ENCODE assay signal across 7 cellular contexts in the genomic region with DNA sequence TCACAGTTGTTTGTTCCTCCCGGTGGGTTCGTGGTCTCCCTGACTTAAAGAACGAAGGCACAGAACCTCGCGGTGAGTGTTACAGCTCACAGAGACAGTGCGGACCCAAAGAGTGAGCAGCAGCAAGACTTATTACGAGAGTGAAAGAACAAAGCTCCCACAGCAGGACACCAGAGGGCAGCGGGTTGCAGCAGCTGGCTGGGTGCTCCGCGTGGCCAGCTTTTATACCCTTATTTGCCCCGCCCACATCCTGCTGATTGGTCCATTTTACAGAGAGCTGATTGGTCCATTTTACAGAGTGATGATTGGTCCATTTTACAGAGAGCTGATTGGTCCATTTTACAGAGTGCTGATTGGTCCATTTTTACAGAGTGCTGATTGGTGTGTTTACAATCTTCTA. TPM values are rescaled to one million over a fixed set of nuclear protein-coding genes. Genes with fewer than 3 reads are reported as not detected.
DNase-seq lines count a peak whose midpoint lies in the region; ATAC-seq, FAIRE-seq and TF ChIP-seq lines count a peak whose summit lies in the region.
"Not testable (repeated sequence)": the region's sequence is repeated elsewhere in the genome, so short reads cannot be mapped to it uniquely, and the experiment has no call there.

No MANE protein-coding gene starts in this region.

- not testable (repeated sequence) for H4K91ac ChIP-seq in IMR-90 (ENCODE audit: insufficient read depth, low read depth, low read length)

- H4K5ac ChIP-seq in IMR-90 (ENCODE audit: low read depth, low read length) = not testable (repeated sequence)

- not testable (repeated sequence) for H3K27me3 Mint-ChIP-seq in WTC11 (ENCODE audit: low read depth); activated CD4-positive, alpha-beta memory T cell treated with anti-CD3 and anti-CD28 coated beads, Interleukin-2, amount 10 ng/mL, durations not matched to agents 7 days and 5 days; activated naive CD8-positive, alpha-beta T cell treated with anti-CD3 and anti-CD28 coated beads for 36 hours

- H2AK9ac ChIP-seq in IMR-90 (replicated peaks; ENCODE audit: low read depth, low read length, poor library complexity) = not testable (repeated sequence)

- H3K36me3 Mint-ChIP-seq in WTC11 = peaks cover 10% of the 10 kb centered on the region
- H3K36me3 Mint-ChIP-seq in activated CD4-positive, alpha-beta memory T cell treated with anti-CD3 and anti-CD28 coated beads, Interleukin-2, amount 10 ng/mL, durations not matched to agents 7 days and 5 days (ENCODE audit: low read depth); activated naive CD8-positive, alpha-beta T cell treated with anti-CD3 and anti-CD28 coated beads for 36 hours: not testable (repeated sequence)

- H3K27ac Mint-ChIP-seq in WTC11; activated CD4-positive, alpha-beta memory T cell treated with anti-CD3 and anti-CD28 coated beads, Interleukin-2, amount 10 ng/mL, durations not matched to agents 7 days and 5 days; activated naive CD8-positive, alpha-beta T cell treated with anti-CD3 and anti-CD28 coated beads for 36 hours: not testable (repeated sequence)

- not testable (repeated sequence) for H2AK5ac ChIP-seq in IMR-90 (ENCODE audit: low read depth, low read length)

- H2AFZ ChIP-seq in IMR-90 (replicated peaks; ENCODE audit: low read length, poor library complexity) = peak overlapping the region; percentile 27
- H2AFZ ChIP-seq in HepG2 (ENCODE audit: low read length) = not testable (repeated sequence)

- H3K4me1 Mint-ChIP-seq in WTC11 = peaks cover 16% of the 10 kb centered on the region
- not testable (repeated sequence) for H3K4me1 Mint-ChIP-seq in activated CD4-positive, alpha-beta memory T cell treated with anti-CD3 and anti-CD28 coated beads, Interleukin-2, amount 10 ng/mL, durations not matched to agents 7 days and 5 days; activated naive CD8-positive, alpha-beta T cell treated with anti-CD3 and anti-CD28 coated beads for 36 hours

- TF ChIP-seq POLR2A in IMR-90 (IDR thresholded peaks at IDR 0.05; ENCODE audit: low read depth, low read length); HepG2 (IDR thresholded peaks at IDR 0.05; ENCODE audit: insufficient read depth in 1 of 2, low read depth in 2 of 2, low read length in 2 of 2): not testable (repeated sequence)

- WGBS in IMR-90 (ENCODE audit: extremely low coverage in 2 of 2, insufficient read length in 1 of 2), 2 experiments = no CpG with 5 or more reads among the region's 11 CpGs
- WGBS in HepG2 (ENCODE audit: low lambda C conversion rate) = 79% methylated on average over 11 of the region's 11 CpGs

- not testable (repeated sequence) for H3K79me2 ChIP-seq in HepG2 (ENCODE audit: insufficient read depth, low read length)

- H3K56ac ChIP-seq in IMR-90 (ENCODE audit: extremely low read depth, insufficient read depth, low read length) = not testable (repeated sequence)

- H3K18ac ChIP-seq in IMR-90 (ENCODE audit: low read depth, low read length) = not testable (repeated sequence)

- not testable (repeated sequence) for H2BK15ac ChIP-seq in IMR-90 (ENCODE audit: low read depth, low read length)

- H3K27me3 ChIP-seq in IMR-90 (ENCODE audit: control insufficient read depth, insufficient read depth, low read length); HepG2 (ENCODE audit: control insufficient read depth in 1 of 2, insufficient read depth in 2 of 2, low read length in 2 of 2): not testable (repeated sequence)

- not testable (repeated sequence) for H3K4ac ChIP-seq in IMR-90 (ENCODE audit: low read depth, low read length)

- not testable (repeated sequence) for H3K36me3 ChIP-seq in IMR-90 (ENCODE audit: control insufficient read depth, insufficient read depth, low read length); HepG2 (replicated peaks in 1 of 2; ENCODE audit: control insufficient read depth in 1 of 2, insufficient read depth in 2 of 2, low read length in 2 of 2)

- not testable (repeated sequence) for H4K8ac ChIP-seq in IMR-90 (ENCODE audit: low read depth in 2 of 2, low read length in 2 of 2)

- dilution Hi-C loops in IMR-90 (cut with HindIII; ENCODE audit: low sequenced_read_pairs, unreplicated experiment) = not testable (repeated sequence)

- H3K27ac ChIP-seq in IMR-90 (ENCODE audit: insufficient read depth, low read length); HepG2 (ENCODE audit: extremely low read length, insufficient read depth, low read length): not testable (repeated sequence)

- not testable (repeated sequence) for TF ChIP-seq CTCF in IMR-90 (conservative IDR thresholded peaks at IDR 0.05; ENCODE audit: low read depth, low read length); WTC11 (IDR thresholded peaks at IDR 0.05)
- peak; percentile 33 for TF ChIP-seq CTCF in HepG2 (CRISPR knock-in tag; IDR thresholded peaks at IDR 0.05)

- in situ Hi-C loops in IMR-90 (cut with MboI; ENCODE audit: low sequenced_read_pairs) = not testable (repeated sequence)
- in situ Hi-C loops in HepG2 (cut with HindIII; ENCODE audit: extremely low pct_ligation_motif_present, low pct_unique_long_range_greater_than_20kb) = loop anchor here (5.0 kb wide), 1 partner anchor 110 kb away; no protein-coding TSS in a partner anchor

- H3K9me1 ChIP-seq in IMR-90 (ENCODE audit: insufficient read depth, low read length) = not testable (repeated sequence)

- H3K9ac ChIP-seq in IMR-90 (ENCODE audit: low read depth, low read length); HepG2 (ENCODE audit: insufficient read depth, low read depth, low read length): not testable (repeated sequence)

- FAIRE-seq in HepG2 (lab: Jason Lieb, UNC) = not testable (repeated sequence)

- not testable (repeated sequence) for H3K9me3 ChIP-seq in IMR-90 (ENCODE audit: control insufficient read depth, insufficient read depth, low read length); HepG2 (ENCODE audit: low read length)

- peaks cover 20% of the 10 kb centered on the region for H3K9me3 Mint-ChIP-seq in WTC11
- H3K9me3 Mint-ChIP-seq in activated CD4-positive, alpha-beta memory T cell treated with anti-CD3 and anti-CD28 coated beads, Interleukin-2, amount 10 ng/mL, durations not matched to agents 7 days and 5 days; activated naive CD8-positive, alpha-beta T cell treated with anti-CD3 and anti-CD28 coated beads for 36 hours: not testable (repeated sequence)

- not testable (repeated sequence) for H3K4me2 ChIP-seq in IMR-90 (ENCODE audit: low read depth, low read length); HepG2 (ENCODE audit: low read depth, low read length)

- H4K20me1 ChIP-seq in IMR-90 (ENCODE audit: insufficient read depth, low read length); HepG2 (ENCODE audit: insufficient read depth, low read length): not testable (repeated sequence)

- H2BK120ac ChIP-seq in IMR-90 (ENCODE audit: low read depth, low read length) = not testable (repeated sequence)

- TF ChIP-seq EP300 in HepG2 (IDR thresholded peaks at IDR 0.05; ENCODE audit: low read depth in 2 of 2, low read length in 2 of 2); HepG2 (CRISPR knock-in tag; IDR thresholded peaks at IDR 0.05; ENCODE audit: borderline replicate concordance): not testable (repeated sequence)

- BruUV-seq in IMR-90 (replicated peaks; lab: Mats Ljungman, UMichigan); HepG2 (replicated peaks; lab: Mats Ljungman, UMichigan): not testable (repeated sequence)

- H3K4me1 ChIP-seq in IMR-90 (ENCODE audit: control insufficient read depth, insufficient read depth, low read length) = not testable (repeated sequence)
- H3K4me1 ChIP-seq in HepG2 (ENCODE audit: insufficient read depth, low read length) = peaks cover 16% of the 10 kb centered on the region

- intact Hi-C loops in IMR-90 (cut with micrococcal nuclease); HepG2 (cut with micrococcal nuclease; ENCODE audit: unreplicated experiment): not testable (repeated sequence)

- CTCF ChIA-PET in IMR-90 (lab: Yijun Ruan, JAX); HepG2 (lab: Yijun Ruan, JAX; ENCODE audit: low intra/inter-chr PET ratio, low total read pairs): not testable (repeated sequence)
- CTCF ChIA-PET in WTC11 (lab: Charles Lee) = interaction anchor here (0.8 to 1.4 kb wide), 2 partner anchors 21 to 110 kb away, joined by 3 to 4 read pairs; no protein-coding TSS in a partner anchor
- CTCF ChIA-PET in activated CD4-positive, alpha-beta memory T cell treated with anti-CD3 and anti-CD28 coated beads, Interleukin-2, amount 10 ng/mL, durations not matched to agents 7 days and 5 days (lab: Charles Lee) = interaction anchor here (1.1 kb wide), 1 partner anchor 21 kb away, joined by 3 read pairs; no protein-coding TSS in a partner anchor

- not testable (repeated sequence) for H3K79me1 ChIP-seq in IMR-90 (ENCODE audit: low read depth in 1 of 2, low read length in 2 of 2)

- POLR2A ChIA-PET in IMR-90 (lab: Charles Lee; ENCODE audit: unreplicated experiment) = not testable (repeated sequence)
- POLR2A ChIA-PET in WTC11 (lab: Charles Lee) = interaction anchor here (1.0 to 1.4 kb wide), 2 partner anchors 82 to 123 kb away, joined by 3 to 4 read pairs; no protein-coding TSS in a partner anchor
- POLR2A ChIA-PET in activated CD4-positive, alpha-beta memory T cell treated with anti-CD3 and anti-CD28 coated beads, Interleukin-2, amount 10 ng/mL, durations not matched to agents 7 days and 5 days (lab: Charles Lee) = interaction anchor here (0.9 kb wide), 1 partner anchor 124 kb away, joined by 3 read pairs; no protein-coding TSS in a partner anchor
- POLR2A ChIA-PET in HepG2 (lab: Yijun Ruan, JAX) = interaction anchor here (1.2 kb wide), 1 partner anchor 82 kb away, joined by 5 read pairs; no protein-coding TSS in a partner anchor

- not testable (repeated sequence) for H3K14ac ChIP-seq in IMR-90 (replicated peaks; ENCODE audit: low read depth, low read length)

- not testable (repeated sequence) for H2BK5ac ChIP-seq in IMR-90 (ENCODE audit: low read depth, low read length, poor library complexity, severe bottlenecking)

- DNase-seq in A172 (ENCODE audit: low spot score) (peak; percentile 42), NCI-H82 (lab: John Stamatoyannopoulos, UW) (peak; percentile 17), HepG2 (ENCODE audit: low spot score) (peak; percentile 23)
- DNase-seq in IMR-90; WTC11 (ENCODE audit: low spot score): not testable (repeated sequence)
- DNase-seq in activated CD4-positive, alpha-beta memory T cell treated with anti-CD3 and anti-CD28 coated beads, Interleukin-2, amount 10 ng/mL, durations not matched to agents 7 days and 5 days = peak; percentile 62
- peak; percentile 22 for DNase-seq in activated naive CD8-positive, alpha-beta T cell treated with anti-CD3 and anti-CD28 coated beads for 36 hours

- ATAC-seq in IMR-90 (ENCODE audit: low read depth); WTC11; HepG2: not testable (repeated sequence)

- H3K4me3 ChIP-seq in IMR-90 (ENCODE audit: insufficient read depth, low read depth, low read length); HepG2 (replicated peaks in 1 of 3; ENCODE audit: insufficient read depth in 1 of 3, low read depth in 2 of 3, low read length in 3 of 3): not testable (repeated sequence)

- H3K4me3 Mint-ChIP-seq in WTC11; activated CD4-positive, alpha-beta memory T cell treated with anti-CD3 and anti-CD28 coated beads, Interleukin-2, amount 10 ng/mL, durations not matched to agents 7 days and 5 days; activated naive CD8-positive, alpha-beta T cell treated with anti-CD3 and anti-CD28 coated beads for 36 hours: not testable (repeated sequence)

- not testable (repeated sequence) for TF ChIP-seq RAD21 in IMR-90 (IDR thresholded peaks at IDR 0.05; ENCODE audit: low read length); HepG2 (CRISPR knock-in tag; IDR thresholded peaks at IDR 0.05)

- H2BK20ac ChIP-seq in IMR-90 (ENCODE audit: low read depth, low read length) = not testable (repeated sequence)

- not testable (repeated sequence) for H3K23ac ChIP-seq in IMR-90 (ENCODE audit: low read depth, low read length)

RNA-seq across cellular contexts. Expression of gene BCL9, which starts 23.6 kb away (rescaled TPM):
- total RNA-seq in A172 (2014; rRNA removed; shearing (Covaris generic)) = 6.0 and 8.9 TPM in 2 replicates
- 3.6 and 5.0 TPM in 2 replicates for total RNA-seq in IMR-90 (2012; rRNA removed)
- polyA plus RNA-seq in IMR-90 (2012; rRNA removed) = 10.5 and 12.4 TPM in 2 replicates
- 4.2 and 9.7 TPM in 2 replicates for polyA plus RNA-seq in IMR-90 (2012; cell fraction: cytosol; rRNA removed)
- polyA plus RNA-seq in IMR-90 (2012; cell fraction: nucleus; rRNA removed; ENCODE audit: low replicate concordance) = 9.2 and 12.4 TPM in 2 replicates
- total RNA-seq in WTC11 (2021) = 55.5 to 60.3 TPM (median 59.5 TPM) in 3 replicates
- total RNA-seq in activated CD4-positive, alpha-beta memory T cell treated with anti-CD3 and anti-CD28 coated beads, Interleukin-2, amount 10 ng/mL, durations not matched to agents 7 days and 5 days = 10 to 100 TPM; 17.4 to 18.6 TPM
- 10 to 100 TPM; 32.2 to 32.8 TPM for total RNA-seq in activated naive CD8-positive, alpha-beta T cell treated with anti-CD3 and anti-CD28 coated beads for 36 hours
- 3.1 and 4.6 TPM in 2 replicates for total RNA-seq in HepG2 (2016; rRNA removed; fragmentation: Illumina TruSeq; extraction: Trizol)
- 1.0 and 2.3 TPM in 2 replicates for total RNA-seq in HepG2 (2016; cell fraction: cytosol; rRNA removed; fragmentation: Illumina TruSeq; extraction: Trizol; ENCODE audit: low read depth)
- 3.6 and 3.8 TPM in 2 replicates for total RNA-seq in HepG2 (2016; cell fraction: insoluble cytoplasmic fraction; rRNA removed; fragmentation: Illumina TruSeq; extraction: Trizol)
- total RNA-seq in HepG2 (2016; cell fraction: membrane; rRNA removed; fragmentation: Illumina TruSeq; extraction: Trizol) = 3.3 and 3.4 TPM in 2 replicates
- 4.0 and 4.8 TPM in 2 replicates for total RNA-seq in HepG2 (2016; cell fraction: nucleus; rRNA removed; fragmentation: Illumina TruSeq; extraction: Trizol)
- 2.9 and 3.6 TPM in 2 replicates for polyA plus RNA-seq in HepG2 (2011; rRNA removed)
- polyA plus RNA-seq in HepG2 (2011; cell fraction: cytosol; rRNA removed) = 2.6 and 3.1 TPM in 2 replicates
- 4.5 and 4.7 TPM in 2 replicates for polyA plus RNA-seq in HepG2 (2011; cell fraction: nucleus; rRNA removed)
- polyA plus RNA-seq in HepG2 (2012) = 4.8 and 5.5 TPM in 2 replicates
- polyA plus RNA-seq in HepG2 (2016; cell fraction: cytosol; fragmentation: Illumina TruSeq; extraction: Trizol; ENCODE audit: low read depth) = 0.62 and 0.75 TPM in 2 replicates
- polyA plus RNA-seq in HepG2 (2016; cell fraction: insoluble cytoplasmic fraction; fragmentation: Illumina TruSeq; extraction: Trizol; ENCODE audit: low read depth) = 5.5 and 7.0 TPM in 2 replicates
- polyA plus RNA-seq in HepG2 (2016; cell fraction: membrane; fragmentation: Illumina TruSeq; extraction: Trizol; ENCODE audit: low read depth) = 2.7 and 2.8 TPM in 2 replicates
- polyA plus RNA-seq in HepG2 (2016; cell fraction: nucleus; fragmentation: Illumina TruSeq; extraction: Trizol; ENCODE audit: insufficient read depth, low read depth) = 7.1 and 10.3 TPM in 2 replicates
- polyA minus RNA-seq in HepG2 (2011; rRNA and poly(A)+ RNA removed; ENCODE audit: low replicate concordance) = 3.3 and 4.9 TPM in 2 replicates
- polyA minus RNA-seq in HepG2 (2011; cell fraction: cytosol; rRNA and poly(A)+ RNA removed) = 3.7 and 3.9 TPM in 2 replicates
- 5.7 and 7.3 TPM in 2 replicates for polyA minus RNA-seq in HepG2 (2011; cell fraction: nucleus; rRNA and poly(A)+ RNA removed)
